16 cellular contexts compared by ENCODE assay signal in the genomic region with DNA sequence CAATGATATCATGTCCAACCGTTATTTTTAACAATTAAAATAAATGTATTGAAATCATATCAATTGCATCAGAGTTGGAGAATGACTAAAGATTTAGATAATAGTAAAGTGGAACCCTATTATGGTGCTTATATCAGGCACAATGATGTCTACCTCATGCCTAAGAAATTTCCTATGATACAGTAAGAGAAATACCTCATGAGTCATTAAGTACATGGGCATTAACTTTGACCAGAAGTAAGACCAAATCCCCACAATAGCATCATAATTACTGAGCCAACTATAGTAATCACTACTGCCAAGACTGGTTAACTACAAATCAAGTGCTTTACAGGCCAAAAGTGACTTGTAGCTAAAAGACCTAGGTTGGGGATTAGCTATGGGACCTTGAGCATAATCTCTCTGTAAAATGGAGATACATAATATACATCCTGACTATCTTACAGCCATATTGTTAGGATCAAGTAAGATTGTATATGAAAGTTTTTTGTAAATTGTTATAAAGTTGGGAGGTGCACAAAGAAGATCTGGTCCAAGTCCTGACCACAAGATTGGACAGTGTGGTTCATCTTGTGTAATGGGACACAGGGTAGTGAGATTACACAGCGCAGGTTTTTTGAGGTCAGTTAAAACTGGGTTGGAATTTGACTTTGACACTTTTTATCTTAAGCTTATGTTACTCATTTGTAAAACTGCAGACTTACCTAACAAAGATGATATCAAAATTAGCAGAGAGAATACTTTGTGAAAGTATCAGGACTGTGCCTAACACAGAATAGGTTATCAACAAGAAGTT.
DNase-seq lines count a peak whose midpoint lies in the region; ATAC-seq, FAIRE-seq and TF ChIP-seq lines count a peak whose summit lies in the region.
"Had no signal": no experiment of that assay in that cellular context is flagged by ENCODE, and none has a peak within 500 bp of the region (broad histone marks: within the 10 kb centered on the region; RNA-seq: fewer than 3 reads in every experiment).

No MANE protein-coding gene starts in this region.

- no peak overlapping the region for H2AK5ac ChIP-seq in mesenchymal stem cell (ENCODE audit: low read length, severe bottlenecking)

- dilution Hi-C loops in endothelial cell of umbilical vein (cut with MboI; ENCODE audit: extremely low pct_ligation_motif_present, low sequenced_read_pairs) = no loop called here

- H3K9ac ChIP-seq in PC-3 (ENCODE audit: low read length) = no peak overlapping the region
- H3K9ac ChIP-seq in endothelial cell of umbilical vein (replicated peaks; ENCODE audit: extremely low read depth, insufficient read depth, low read length) = peak overlapping the region; percentile 30
- peak overlapping the region; percentile 13 for H3K9ac ChIP-seq in mesenchymal stem cell (ENCODE audit: low read length)
- no peak overlapping the region for H3K9ac ChIP-seq in MM.1S (ENCODE audit: low read length)

- H3K4me1 ChIP-seq in PC-3 (ENCODE audit: insufficient read depth, low read length) (peaks cover 38% of the 10 kb centered on the region), endothelial cell of umbilical vein (ENCODE audit: control insufficient read depth, extremely low read depth, insufficient read depth, low read length) (peaks cover 17% of the 10 kb centered on the region), mesenchymal stem cell (ENCODE audit: control insufficient read depth, insufficient read depth, low read depth, low read length) (peaks cover 2% of the 10 kb centered on the region), pancreas (no peaks in the 10 kb centered on the region), MM.1S (ENCODE audit: low read length) (no peaks in the 10 kb centered on the region), adrenal gland (replicated peaks in 1 of 2) (no peaks in the 10 kb centered on the region)

- POLR2A ChIA-PET in PC-3 (lab: Charles Lee; ENCODE audit: unreplicated experiment) = interaction anchor here (0.6 kb wide), 1 partner anchor 108 kb away, joined by 4 read pairs; no protein-coding TSS in a partner anchor
- POLR2A ChIA-PET in endothelial cell of umbilical vein (lab: Charles Lee) = no interaction called here

- no peak overlapping the region for H2AFZ ChIP-seq in PC-3 (ENCODE audit: low read length)
- no peak overlapping the region for H2AFZ ChIP-seq in endothelial cell of umbilical vein (ENCODE audit: low read depth, low read length)
- no peak overlapping the region for H2AFZ ChIP-seq in mesenchymal stem cell (ENCODE audit: low read depth, low read length)
- no peak overlapping the region for H2AFZ ChIP-seq in MM.1S (ENCODE audit: low read length)
- H2AFZ ChIP-seq: GM23338 had no signal

- H4K8ac ChIP-seq in mesenchymal stem cell (ENCODE audit: low read length) = no peak overlapping the region

- no peak overlapping the region for H2BK120ac ChIP-seq in mesenchymal stem cell (ENCODE audit: low read depth, low read length)

- H2BK15ac ChIP-seq in mesenchymal stem cell (ENCODE audit: low read depth, poor library complexity, severe bottlenecking) = no peak overlapping the region

- H3K36me3 ChIP-seq in PC-3 (ENCODE audit: low read depth, low read length) (peaks cover 3% of the 10 kb centered on the region; the same call in 1 of the 2 replicates), endothelial cell of umbilical vein (ENCODE audit: control insufficient read depth in 2 of 2, extremely low read depth in 1 of 2, insufficient read depth in 2 of 2, low read length in 2 of 2) (peaks cover 0 to 7% of the 10 kb centered on the region in 2 experiments), mesenchymal stem cell (ENCODE audit: control insufficient read depth in 1 of 2, insufficient read depth in 2 of 2, low read depth in 1 of 2, low read length in 2 of 2) (peaks cover 8 to 13% of the 10 kb centered on the region in 2 experiments), pancreas (no peaks in the 10 kb centered on the region), MM.1S (replicated peaks; ENCODE audit: insufficient read depth, low read length) (no peaks in the 10 kb centered on the region), adrenal gland (replicated peaks in 1 of 2) (no peaks in the 10 kb centered on the region)

- H4K91ac ChIP-seq in mesenchymal stem cell (ENCODE audit: low read length) = no peak overlapping the region

- H3K9me2 ChIP-seq in PC-3 (replicated peaks; ENCODE audit: low read length) (no peaks in the 10 kb centered on the region), MM.1S (replicated peaks; ENCODE audit: insufficient read depth, low read length) (no peaks in the 10 kb centered on the region)

- H3K14ac ChIP-seq in mesenchymal stem cell (ENCODE audit: low read length in 2 of 2) = no peak overlapping the region

- H3K4me2 ChIP-seq in PC-3 (ENCODE audit: low read length) (peak overlapping the region; percentile 5), endothelial cell of umbilical vein (ENCODE audit: insufficient read depth, low read length) (no peak overlapping the region), mesenchymal stem cell (ENCODE audit: low read length, poor library complexity, severe bottlenecking) (no peak overlapping the region), MM.1S (ENCODE audit: low read depth, low read length) (no peak overlapping the region)
- H3K4me2 ChIP-seq: GM23338 had no signal

- H3F3A ChIP-seq in PC-3 (ENCODE audit: low read length, unreplicated experiment) = peaks cover 7% of the 10 kb centered on the region
- no peaks in the 10 kb centered on the region for H3F3A ChIP-seq in MM.1S (ENCODE audit: insufficient read depth, low read length)

- DNase-seq in COLO829 (ENCODE audit: low spot score) (peak; percentile 12), PC-3 (peak; percentile 98), endothelial cell of umbilical vein (ENCODE audit: low read depth, low spot score) (peak; percentile 57), mesenchymal stem cell (peak; percentile 75), pancreas (no peak), MM.1S (no peak), SHP77 treated with DMSO at 0.1 percent for 48 hours (lab: John Stamatoyannopoulos, UW) (no peak), adrenal gland (no peak)
- DNase-seq: activated CD4-positive, CD25-positive, alpha-beta regulatory T cell treated with anti-CD3 and anti-CD28 coated beads, Interleukin-2, amount 50 U/mL, for 72 hours; CD4-positive, alpha-beta memory T cell; central memory CD4-positive, alpha-beta T cell; left ventricle myocardium inferior; NCI-H774; nucleus accumbens; stimulated activated naive B cell treated with anti-CD40 and anti-IgM and Interleukin-4, amounts not matched to agents 10 μg/mL and 1 μg/mL and 100 μg/mL, for 72 hours had no signal

- FAIRE-seq in endothelial cell of umbilical vein (lab: Jason Lieb, UNC) (peak; percentile 76), pancreas (lab: Jason Lieb, UNC) (no peak)

- H3K9me1 ChIP-seq in endothelial cell of umbilical vein (replicated peaks; ENCODE audit: control insufficient read depth, extremely low read depth, insufficient read depth, low read length) = no peaks in the 10 kb centered on the region

- H3K79me2 ChIP-seq in PC-3 (ENCODE audit: low read length) = no peaks in the 10 kb centered on the region
- no peaks in the 10 kb centered on the region for H3K79me2 ChIP-seq in endothelial cell of umbilical vein (ENCODE audit: control insufficient read depth, insufficient read depth, low read length)
- H3K79me2 ChIP-seq in MM.1S (ENCODE audit: low read length) = no peaks in the 10 kb centered on the region

- H2BK12ac ChIP-seq in mesenchymal stem cell (ENCODE audit: low read length in 2 of 2) = no peak overlapping the region

- no CpG with 5 or more reads among the region's 2 CpGs for WGBS in mesenchymal stem cell
- 83 to 84% methylated on average over 2 of the region's 2 CpGs for WGBS in pancreas, 2 donors
- WGBS in adrenal gland, 4 donors = 83 to 97% (median 92%) methylated on average over 2 of the region's 2 CpGs

- TF ChIP-seq CTCF in PC-3 (conservative IDR thresholded peaks at IDR 0.05; ENCODE audit: low read depth, low read length) = no peak
- no peak for TF ChIP-seq CTCF in endothelial cell of umbilical vein (IDR thresholded peaks at IDR 0.05; ENCODE audit: extremely low read depth in 1 of 2, insufficient read depth in 1 of 2, low read depth in 1 of 2, low read length in 2 of 2)
- no peak for TF ChIP-seq CTCF in pancreas (IDR thresholded peaks at IDR 0.05)
- TF ChIP-seq CTCF in MM.1S (IDR thresholded peaks at IDR 0.05; ENCODE audit: low read length) = no peak
- no peak for TF ChIP-seq CTCF in adrenal gland (IDR thresholded peaks at IDR 0.05)

- no peaks in the 10 kb centered on the region for H3K79me1 ChIP-seq in mesenchymal stem cell (replicated peaks; ENCODE audit: low read length, poor library complexity, severe bottlenecking)

- no peak overlapping the region for H3K4ac ChIP-seq in mesenchymal stem cell (ENCODE audit: low read depth in 1 of 2, low read length in 2 of 2)

- ATAC-seq in PC-3 (peak; percentile 84), pancreas (no peak)
- ATAC-seq: GM23338; stimulated activated naive B cell treated with anti-CD40 and anti-IgM and Interleukin-4, amounts not matched to agents 10 μg/mL and 1 μg/mL and 100 μg/mL, for 72 hours had no signal

- intact Hi-C loops in PC-3 (cut with micrococcal nuclease) = loop anchor here (2.0 kb wide), 3 partner anchors 14 to 60 kb away; a partner anchor contains a TSS
- intact Hi-C loops in endothelial cell of umbilical vein (cut with micrococcal nuclease) = no loop called here
- intact Hi-C loops in pancreas (cut with DNase I) = no loop called here
- intact Hi-C loops in adrenal gland (cut with DNase I) = no loop called here

- H3K4me3 ChIP-seq in PC-3 (ENCODE audit: low read length) (no peak overlapping the region), endothelial cell of umbilical vein (replicated peaks in 1 of 3; ENCODE audit: insufficient read depth in 1 of 3, low read depth in 1 of 3, low read length in 3 of 3) (no peak overlapping the region), mesenchymal stem cell (ENCODE audit: insufficient read depth in 1 of 2, low read depth in 1 of 2, low read length in 2 of 2) (no peak overlapping the region), pancreas (no peak overlapping the region), MM.1S (ENCODE audit: low read length) (no peak overlapping the region), adrenal gland (no peak overlapping the region)
- H3K4me3 ChIP-seq: GM23338, left ventricle myocardium inferior had no signal

- no TSS peak for BruUV-seq in PC-3 (replicated peaks; lab: Mats Ljungman, UMichigan)
- BruUV-seq in endothelial cell of umbilical vein (replicated peaks; lab: Mats Ljungman, UMichigan) = TSS peak; percentile 87

- H4K20me1 ChIP-seq in PC-3 (ENCODE audit: low read length) (no peaks in the 10 kb centered on the region), endothelial cell of umbilical vein (replicated peaks; ENCODE audit: control insufficient read depth, extremely low read depth, insufficient read depth, low read length) (no peaks in the 10 kb centered on the region), MM.1S (ENCODE audit: insufficient read depth, low read length) (no peaks in the 10 kb centered on the region)

- CTCF ChIA-PET in PC-3 (lab: Charles Lee) (interaction anchor here (0.7 to 1.0 kb wide), 2 partner anchors 61 to 234 kb away, joined by 3 to 4 read pairs; a partner anchor contains a TSS), endothelial cell of umbilical vein (lab: Charles Lee) (interaction anchor here (0.8 to 1.0 kb wide), 2 partner anchors 11 to 232 kb away, joined by 3 to 4 read pairs; no protein-coding TSS in a partner anchor)

- H3K9me3 ChIP-seq in PC-3 (ENCODE audit: low read length) = no peaks in the 10 kb centered on the region
- H3K9me3 ChIP-seq in endothelial cell of umbilical vein (replicated peaks; ENCODE audit: control insufficient read depth, insufficient read depth, low read length) = no peaks in the 10 kb centered on the region
- no peaks in the 10 kb centered on the region for H3K9me3 ChIP-seq in mesenchymal stem cell (ENCODE audit: control insufficient read depth, low read length)
- H3K9me3 ChIP-seq in pancreas = no peaks in the 10 kb centered on the region
- no peaks in the 10 kb centered on the region for H3K9me3 ChIP-seq in MM.1S (replicated peaks; ENCODE audit: insufficient read depth, low read length)
- H3K9me3 ChIP-seq in adrenal gland (replicated peaks in 1 of 3) = no peaks in the 10 kb centered on the region
- H3K9me3 ChIP-seq: left ventricle myocardium inferior had no signal

- H3K18ac ChIP-seq in mesenchymal stem cell (ENCODE audit: low read depth in 1 of 2, low read length in 2 of 2) = no peak overlapping the region

- no peak overlapping the region for H2BK5ac ChIP-seq in mesenchymal stem cell (ENCODE audit: low read depth, low read length, poor library complexity, severe bottlenecking)

- H3K27me3 ChIP-seq in PC-3 (ENCODE audit: low read length) (no peaks in the 10 kb centered on the region), endothelial cell of umbilical vein (ENCODE audit: control insufficient read depth in 2 of 2, insufficient read depth in 2 of 2, low read length in 2 of 2) (no peaks in the 10 kb centered on the region), mesenchymal stem cell (ENCODE audit: control insufficient read depth in 1 of 2, insufficient read depth in 1 of 2, low read length in 2 of 2) (no peaks in the 10 kb centered on the region), pancreas (no peaks in the 10 kb centered on the region), MM.1S (replicated peaks; ENCODE audit: insufficient read depth, low read length) (no peaks in the 10 kb centered on the region), adrenal gland (no peaks in the 10 kb centered on the region)

- TF ChIP-seq POLR2A in endothelial cell of umbilical vein (IDR thresholded peaks at IDR 0.05; ENCODE audit: low read depth, low read length) = no peak
- no peak for TF ChIP-seq POLR2A in adrenal gland (IDR thresholded peaks at IDR 0.05)

- no peak overlapping the region for H3K23ac ChIP-seq in mesenchymal stem cell (ENCODE audit: low read length in 2 of 2)

- H3K27ac ChIP-seq in PC-3 (ENCODE audit: low read length) = peak overlapping the region; percentile 30
- peak overlapping the region; percentile 76 for H3K27ac ChIP-seq in endothelial cell of umbilical vein (ENCODE audit: insufficient read depth, low read depth, low read length)
- H3K27ac ChIP-seq in mesenchymal stem cell (ENCODE audit: low read length, poor library complexity, severe bottlenecking) = peak overlapping the region; percentile 76
- no peak overlapping the region for H3K27ac ChIP-seq in pancreas
- H3K27ac ChIP-seq in MM.1S (ENCODE audit: low read length) = no peak overlapping the region
- H3K27ac ChIP-seq in adrenal gland = no peak overlapping the region
- H3K27ac ChIP-seq: left ventricle myocardium inferior had no signal

Comparison
In these comparisons a context has a peak if more than half of its experiments do, and no peak if none do; other contexts are left out.
1. DNase-seq: peak in COLO829 (single experiment), PC-3 (single experiment), endothelial cell of umbilical vein (single experiment) and mesenchymal stem cell (single experiment); none in pancreas (0 of 6), MM.1S (single experiment), SHP77 treated with DMSO at 0.1 percent for 48 hours (single experiment) and adrenal gland (0 of 7).
2. H3K27ac ChIP-seq: peak in PC-3 (single experiment), endothelial cell of umbilical vein (single experiment) and mesenchymal stem cell (single experiment); none in pancreas (0 of 4), MM.1S (single experiment) and adrenal gland (0 of 5).
3. H3K9ac ChIP-seq: peak in endothelial cell of umbilical vein (single experiment) and mesenchymal stem cell (single experiment); none in PC-3 (single experiment) and MM.1S (single experiment).